In genomic region chr3:124351430-124352142, GRCh38 we compare ENCODE assay signal across 8 cellular contexts.
A peak's percentile ranks its signal among the peaks of the same experiment; 100 is the strongest.
DNase-seq lines count a peak whose midpoint lies in the region; ATAC-seq and TF ChIP-seq lines count a peak whose summit lies in the region.

No MANE protein-coding gene starts in this region.

- peak overlapping the region; percentile 29 for H3K27ac Mint-ChIP-seq in chondrocyte (ENCODE audit: unreplicated experiment)

- no peaks in the 10 kb centered on the region for H3K27me3 Mint-ChIP-seq in chondrocyte (ENCODE audit: low read depth)

- H3K4me3 Mint-ChIP-seq in chondrocyte (ENCODE audit: unreplicated experiment) = no peak overlapping the region

- DNase-seq in Ammon's horn (ENCODE audit: low spot score) (peak; percentile 84), HCEC 1CT (peak; percentile 44), NCI-H524 treated with DMSO at 0.1 percent for 48 hours (lab: John Stamatoyannopoulos, UW) (peak; percentile 43), chondrocyte (ENCODE audit: low spot score) (no peak), left kidney (ENCODE audit: low read depth, low spot score) (peak; percentile 84), NK-92 (lab: John Stamatoyannopoulos, UW; ENCODE audit: unreplicated experiment) (no peak)

- H3K36me3 Mint-ChIP-seq in chondrocyte (ENCODE audit: low read depth) = peaks cover 3% of the 10 kb centered on the region

- TF ChIP-seq CTCF in chondrocyte (IDR thresholded peaks at IDR 0.05) = peak; percentile 93

- no peak for ATAC-seq in HG03571 (IDR thresholded peaks at IDR 0.05; ENCODE audit: unreplicated experiment)
- ATAC-seq in HG03175 (IDR thresholded peaks at IDR 0.05; ENCODE audit: unreplicated experiment) = no peak

- H3K9me3 Mint-ChIP-seq in chondrocyte (ENCODE audit: low read depth) = no peaks in the 10 kb centered on the region

- H3K4me1 Mint-ChIP-seq in chondrocyte (ENCODE audit: low read depth) = peaks cover 17% of the 10 kb centered on the region

Comparison
In these comparisons a context has a peak if more than half of its experiments do, and no peak if none do; other contexts are left out.
1. DNase-seq: peak in Ammon's horn (single experiment), HCEC 1CT (single experiment), NCI-H524 treated with DMSO at 0.1 percent for 48 hours (single experiment) and left kidney (single experiment); none in chondrocyte (single experiment) and NK-92 (single experiment).